In the genomic region with DNA sequence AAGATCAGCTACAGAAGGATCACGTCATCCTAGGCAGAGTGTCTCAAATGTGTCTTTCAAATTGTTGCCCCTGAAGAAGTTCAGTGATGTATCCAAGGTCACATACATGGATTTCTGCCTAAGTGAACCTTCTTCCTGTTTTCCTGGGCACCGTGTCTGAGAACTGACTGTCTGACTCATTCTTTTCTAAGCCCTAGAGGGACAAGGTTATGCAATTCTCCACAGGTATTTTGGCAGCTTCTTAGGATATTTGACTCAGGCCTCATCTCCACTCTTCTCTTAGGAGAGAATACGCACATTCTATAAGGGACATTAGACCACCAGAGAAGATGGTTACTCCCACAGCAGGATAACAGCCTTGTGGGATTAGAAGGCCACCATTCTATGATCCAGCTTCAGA, we compare ENCODE assay signal across 13 cellular contexts.
DNase-seq lines count a peak whose midpoint lies in the region; ATAC-seq and TF ChIP-seq lines count a peak whose summit lies in the region.
"Had no signal": no experiment of that assay in that cellular context is flagged by ENCODE, and none has a peak within 500 bp of the region (broad histone marks: within the 10 kb centered on the region; RNA-seq: fewer than 3 reads in every experiment).

No MANE protein-coding gene starts in this region.

- H3K27ac Mint-ChIP-seq in natural killer cell = no peak overlapping the region
- H3K27ac Mint-ChIP-seq: CD8-positive, alpha-beta memory T cell; T-helper 2 cell treated with Interferon-gamma antibody and Interleukin-4, amounts not matched to agents 5 μg/mL and 100 μg/mL, for 36 hours had no signal

- intact Hi-C loops in natural killer cell (cut with micrococcal nuclease) = no loop called here

- no peak overlapping the region for H3K4me3 ChIP-seq in epithelial cell of esophagus (ENCODE audit: low read length)
- H3K4me3 ChIP-seq: gastrocnemius medialis, lower lobe of right lung had no signal

- no peaks in the 10 kb centered on the region for H3K4me1 Mint-ChIP-seq in natural killer cell
- H3K4me1 Mint-ChIP-seq: CD8-positive, alpha-beta memory T cell had no signal

- H3K36me3 Mint-ChIP-seq in natural killer cell = no peaks in the 10 kb centered on the region
- H3K36me3 Mint-ChIP-seq: CD8-positive, alpha-beta memory T cell had no signal

- DNase-seq in EL (peak; percentile 89), RPMI7951 (ENCODE audit: low read depth) (peak; percentile 99), epithelial cell of esophagus (ENCODE audit: low read depth) (peak; percentile 97), non-pigmented ciliary epithelial cell (ENCODE audit: low read depth) (peak; percentile 86), natural killer cell (no peak)
- no peak for DNase-seq in activated naive CD4-positive, alpha-beta T cell (lab: John Stamatoyannopoulos, UW)
- DNase-seq: CD8-positive, alpha-beta memory T cell; gastrocnemius medialis; lower lobe of right lung; NCI-H146 had no signal

- H3K9me3 Mint-ChIP-seq in natural killer cell = no peaks in the 10 kb centered on the region
- H3K9me3 Mint-ChIP-seq: CD8-positive, alpha-beta memory T cell; T-helper 2 cell treated with Interferon-gamma antibody and Interleukin-4, amounts not matched to agents 5 μg/mL and 100 μg/mL, for 36 hours had no signal

- ATAC-seq in GM19397 (IDR thresholded peaks at IDR 0.05; ENCODE audit: unreplicated experiment) (no peak), natural killer cell (no peak), GM18861 (IDR thresholded peaks at IDR 0.05; ENCODE audit: unreplicated experiment) (no peak)

- peaks cover 11 to 47% of the 10 kb centered on the region in 2 donors for H3K27me3 Mint-ChIP-seq in natural killer cell (ENCODE audit: low read depth in 2 of 2)

- H3K4me3 Mint-ChIP-seq in natural killer cell = no peak overlapping the region
- H3K4me3 Mint-ChIP-seq: CD8-positive, alpha-beta memory T cell; T-helper 2 cell treated with Interferon-gamma antibody and Interleukin-4, amounts not matched to agents 5 μg/mL and 100 μg/mL, for 36 hours had no signal

- TF ChIP-seq CTCF in epithelial cell of esophagus (IDR thresholded peaks at IDR 0.05; ENCODE audit: insufficient read depth, low read depth, low read length, missing control alignments) = no peak
- TF ChIP-seq CTCF in natural killer cell (IDR thresholded peaks at IDR 0.05) = no peak

Comparison
In these comparisons a context has a peak if more than half of its experiments do, and no peak if none do; other contexts are left out.
1. DNase-seq: peak in EL (single experiment), RPMI7951 (single experiment), epithelial cell of esophagus (single experiment) and non-pigmented ciliary epithelial cell (single experiment); none in activated naive CD4-positive, alpha-beta T cell (0 of 4) and natural killer cell (single experiment).